ENCODE assay signal across 8 cellular contexts in genomic region chr10:127195571-127196226, GRCh38. TPM values are rescaled to one million over a fixed set of nuclear protein-coding genes. Genes with fewer than 3 reads are reported as not detected.
DNase-seq lines count a peak whose midpoint lies in the region; ATAC-seq and TF ChIP-seq lines count a peak whose summit lies in the region.

No MANE protein-coding gene starts in this region.

- CTCF ChIA-PET in AG04449 (lab: Yijun Ruan, JAX): interaction anchor here (0.8 to 2.2 kb wide), 2 partner anchors 11 to 90 kb away, joined by 3 to 6 read pairs; no protein-coding TSS in a partner anchor
- CTCF ChIA-PET in RWPE1 (lab: Yijun Ruan, JAX): interaction anchor here (0.5 to 1.1 kb wide), 2 partner anchors 12 to 32 kb away, joined by 3 to 4 read pairs; no protein-coding TSS in a partner anchor
- CTCF ChIA-PET in T-cell (lab: Charles Lee): no interaction called here
- CTCF ChIA-PET in activated CD4-positive, alpha-beta memory T cell treated with anti-CD3 and anti-CD28 coated beads, Interleukin-2, amount 10 ng/mL, durations not matched to agents 7 days and 5 days (lab: Charles Lee): no interaction called here

- H3K27me3 ChIP-seq in gastroesophageal sphincter: peaks cover 31% of the 10 kb centered on the region
- H3K27me3 ChIP-seq in neural progenitor cell: peaks cover 66% of the 10 kb centered on the region

- H3F3A ChIP-seq in neural progenitor cell (ENCODE audit: low read depth): peaks cover 5% of the 10 kb centered on the region

- H3K9me3 Mint-ChIP-seq in neural progenitor cell: no peaks in the 10 kb centered on the region
- no peaks in the 10 kb centered on the region for H3K9me3 Mint-ChIP-seq in T-cell
- no peaks in the 10 kb centered on the region for H3K9me3 Mint-ChIP-seq in activated CD4-positive, alpha-beta memory T cell treated with anti-CD3 and anti-CD28 coated beads, Interleukin-2, amount 10 ng/mL, durations not matched to agents 7 days and 5 days

- H3K4me1 ChIP-seq in gastroesophageal sphincter: peaks cover 0 to 28% (median 15%) of the 10 kb centered on the region in 3 donors
- H3K4me1 ChIP-seq in neural progenitor cell: peaks cover 14% of the 10 kb centered on the region

- peak overlapping the region; percentile 90 for H3K4me2 ChIP-seq in neural progenitor cell

- no peak for TF ChIP-seq EP300 in gastroesophageal sphincter (IDR thresholded peaks at IDR 0.05)

- H3K27ac ChIP-seq in RWPE1 (no peak overlapping the region), gastroesophageal sphincter (no peak overlapping the region), neural progenitor cell (no peak overlapping the region)

- ATAC-seq in gastroesophageal sphincter (peak; percentile 16), T-cell (replicated peaks in 1 of 4) (no peak), GM18517 (IDR thresholded peaks at IDR 0.05; ENCODE audit: unreplicated experiment) (no peak)

- H2AFZ ChIP-seq in neural progenitor cell (replicated peaks): no peak overlapping the region

- H4K20me1 ChIP-seq in neural progenitor cell (ENCODE audit: low read depth): peaks cover 62% of the 10 kb centered on the region

- no peak for TF ChIP-seq POLR2A in gastroesophageal sphincter (IDR thresholded peaks at IDR 0.05)

- WGBS in gastroesophageal sphincter (ENCODE audit: low coverage in 1 of 2), 2 donors: no CpG with 5 or more reads among the region's 77 CpGs

- H3K4me3 ChIP-seq in AG04449 (ENCODE audit: low read depth, low read length) (peak overlapping the region; percentile 54), gastroesophageal sphincter (peak overlapping the region; percentile 25 to 50), neural progenitor cell (peak overlapping the region; percentile 62)

- peaks cover 19% of the 10 kb centered on the region for H3K4me1 Mint-ChIP-seq in neural progenitor cell
- H3K4me1 Mint-ChIP-seq in T-cell: peaks cover 0 to 3% (median 3%) of the 10 kb centered on the region in 3 donors
- H3K4me1 Mint-ChIP-seq in activated CD4-positive, alpha-beta memory T cell treated with anti-CD3 and anti-CD28 coated beads, Interleukin-2, amount 10 ng/mL, durations not matched to agents 7 days and 5 days: no peaks in the 10 kb centered on the region

- H3K27ac Mint-ChIP-seq in neural progenitor cell: no peak overlapping the region
- no peak overlapping the region for H3K27ac Mint-ChIP-seq in T-cell
- H3K27ac Mint-ChIP-seq in activated CD4-positive, alpha-beta memory T cell treated with anti-CD3 and anti-CD28 coated beads, Interleukin-2, amount 10 ng/mL, durations not matched to agents 7 days and 5 days: no peak overlapping the region

- no peak overlapping the region for H3K9ac ChIP-seq in neural progenitor cell

- H3K36me3 ChIP-seq in gastroesophageal sphincter (no peaks in the 10 kb centered on the region), neural progenitor cell (no peaks in the 10 kb centered on the region)

- DNase-seq in AG04449 (ENCODE audit: low read depth, low spot score) (no peak), RWPE1 (ENCODE audit: low spot score) (peak; percentile 19), neural progenitor cell (ENCODE audit: low spot score) (peak; percentile 51), T-cell (no peak)
- DNase-seq in stimulated activated naive CD4-positive, alpha-beta T cell (lab: John Stamatoyannopoulos, UW): no peak
- DNase-seq in activated CD4-positive, alpha-beta memory T cell treated with anti-CD3 and anti-CD28 coated beads, Interleukin-2, amount 10 ng/mL, durations not matched to agents 7 days and 5 days: no peak

- H3K27me3 Mint-ChIP-seq in neural progenitor cell (ENCODE audit: insufficient read depth, low read depth): peaks cover 20% of the 10 kb centered on the region
- peaks cover 33 to 40% of the 10 kb centered on the region in 2 donors for H3K27me3 Mint-ChIP-seq in T-cell
- peaks cover 29% of the 10 kb centered on the region for H3K27me3 Mint-ChIP-seq in activated CD4-positive, alpha-beta memory T cell treated with anti-CD3 and anti-CD28 coated beads, Interleukin-2, amount 10 ng/mL, durations not matched to agents 7 days and 5 days

- POLR2A ChIA-PET in AG04449 (lab: Yijun Ruan, JAX): no interaction called here
- POLR2A ChIA-PET in RWPE1 (lab: Yijun Ruan, JAX; ENCODE audit: low non-redundant PET): no interaction called here
- POLR2A ChIA-PET in T-cell (lab: Charles Lee): no interaction called here
- POLR2A ChIA-PET in activated CD4-positive, alpha-beta memory T cell treated with anti-CD3 and anti-CD28 coated beads, Interleukin-2, amount 10 ng/mL, durations not matched to agents 7 days and 5 days (lab: Charles Lee): no interaction called here

- no peak for TF ChIP-seq CTCF in AG04449 (IDR thresholded peaks at IDR 0.05; ENCODE audit: insufficient read depth, low read length, missing control alignments)
- no peak for TF ChIP-seq CTCF in RWPE1 (conservative IDR thresholded peaks at IDR 0.05; ENCODE audit: low read depth)
- TF ChIP-seq CTCF in gastroesophageal sphincter (IDR thresholded peaks at IDR 0.05): no peak
- no peak for TF ChIP-seq CTCF in neural progenitor cell (IDR thresholded peaks at IDR 0.05)

- H3K4me3 Mint-ChIP-seq in neural progenitor cell (peak overlapping the region; percentile 77), T-cell (no peak overlapping the region)
- no peak overlapping the region for H3K4me3 Mint-ChIP-seq in activated CD4-positive, alpha-beta memory T cell treated with anti-CD3 and anti-CD28 coated beads, Interleukin-2, amount 10 ng/mL, durations not matched to agents 7 days and 5 days

- no peaks in the 10 kb centered on the region for H3K36me3 Mint-ChIP-seq in neural progenitor cell
- no peaks in the 10 kb centered on the region for H3K36me3 Mint-ChIP-seq in T-cell
- H3K36me3 Mint-ChIP-seq in activated CD4-positive, alpha-beta memory T cell treated with anti-CD3 and anti-CD28 coated beads, Interleukin-2, amount 10 ng/mL, durations not matched to agents 7 days and 5 days (ENCODE audit: low read depth): no peaks in the 10 kb centered on the region

- H3K9me3 ChIP-seq in gastroesophageal sphincter (no peaks in the 10 kb centered on the region), neural progenitor cell (ENCODE audit: low read depth) (no peaks in the 10 kb centered on the region)

- no peaks in the 10 kb centered on the region for H3K79me2 ChIP-seq in neural progenitor cell (ENCODE audit: low read depth)

RNA-seq across cellular contexts. Expression of gene INSYN2A, which starts 0.7 kb away (rescaled TPM):
- total RNA-seq in gastroesophageal sphincter: under 1 TPM in 3 of 4 donors, not detected in 1; 0.22 to 0.85 (median 0.40) TPM
- total RNA-seq in neural progenitor cell (ENCODE audit: low replicate concordance): not detected in 2 replicates
- total RNA-seq in T-cell: not detected
- not detected for total RNA-seq in activated CD4-positive, alpha-beta memory T cell treated with anti-CD3 and anti-CD28 coated beads, Interleukin-2, amount 10 ng/mL, durations not matched to agents 7 days and 5 days

Comparison
In these comparisons a context has a peak if more than half of its experiments do, and no peak if none do; other contexts are left out.
1. DNase-seq: peak in RWPE1 (single experiment) and neural progenitor cell (single experiment); none in AG04449 (single experiment), T-cell (0 of 34), stimulated activated naive CD4-positive, alpha-beta T cell (0 of 6) and activated CD4-positive, alpha-beta memory T cell treated with anti-CD3 and anti-CD28 coated beads, Interleukin-2, amount 10 ng/mL, durations not matched to agents 7 days and 5 days (single experiment).
2. CTCF ChIA-PET loops: an anchor here in AG04449 (0.8 to 2.2 kb wide) and RWPE1 (0.5 to 1.1 kb wide); none called in T-cell and activated CD4-positive, alpha-beta memory T cell treated with anti-CD3 and anti-CD28 coated beads, Interleukin-2, amount 10 ng/mL, durations not matched to agents 7 days and 5 days.
3. Peak in every context shown above with its lines, with median percentiles within 50 percentile points of each other: H3K4me3 ChIP-seq.